1 cellular context compared by ENCODE assay signal in the genomic region with DNA sequence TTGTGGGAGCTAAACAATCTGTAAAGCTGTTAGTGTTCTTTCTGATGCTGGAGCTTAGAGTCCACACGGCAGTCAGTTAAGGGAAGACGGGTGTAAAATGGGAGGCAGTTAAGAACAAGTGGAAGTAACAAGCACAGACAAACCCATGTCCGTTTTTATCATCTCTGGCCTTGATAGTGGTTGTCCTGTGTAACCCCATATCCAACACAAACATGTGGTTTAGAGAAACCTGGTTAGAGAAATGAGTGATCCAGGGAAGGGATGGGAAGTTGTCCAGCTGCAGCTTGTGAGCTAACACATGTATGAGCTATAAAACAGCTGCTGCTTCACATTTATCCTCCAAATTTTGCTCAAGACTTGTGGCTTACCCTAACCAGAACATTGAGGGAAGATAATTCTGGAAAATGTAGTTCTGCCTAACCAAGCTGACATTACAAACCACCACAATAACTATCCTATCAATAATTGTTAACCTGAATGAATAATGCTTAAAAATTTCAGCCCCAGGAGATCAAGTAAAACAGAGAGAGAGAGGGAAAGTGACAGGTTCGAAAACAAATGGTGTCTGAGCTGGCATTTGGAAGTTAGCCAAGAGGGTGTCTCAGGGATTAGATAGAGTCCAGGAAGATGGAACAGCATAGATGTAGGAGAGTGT.
TF ChIP-seq lines count a peak whose summit lies in the region.

No MANE protein-coding gene starts in this region.

TF ChIP-seq in K562, 482 proteins besides CTCF, POLR2A, EP300 and RAD21 (continued from another document and continues in another):
- no peak for TF ChIP-seq NCOA1 (IDR thresholded peaks at IDR 0.05; ENCODE audit: low read depth)
- no peak for TF ChIP-seq BDP1 (IDR thresholded peaks at IDR 0.05; ENCODE audit: insufficient read depth, insufficient read length)
- TF ChIP-seq, protein P1, sequence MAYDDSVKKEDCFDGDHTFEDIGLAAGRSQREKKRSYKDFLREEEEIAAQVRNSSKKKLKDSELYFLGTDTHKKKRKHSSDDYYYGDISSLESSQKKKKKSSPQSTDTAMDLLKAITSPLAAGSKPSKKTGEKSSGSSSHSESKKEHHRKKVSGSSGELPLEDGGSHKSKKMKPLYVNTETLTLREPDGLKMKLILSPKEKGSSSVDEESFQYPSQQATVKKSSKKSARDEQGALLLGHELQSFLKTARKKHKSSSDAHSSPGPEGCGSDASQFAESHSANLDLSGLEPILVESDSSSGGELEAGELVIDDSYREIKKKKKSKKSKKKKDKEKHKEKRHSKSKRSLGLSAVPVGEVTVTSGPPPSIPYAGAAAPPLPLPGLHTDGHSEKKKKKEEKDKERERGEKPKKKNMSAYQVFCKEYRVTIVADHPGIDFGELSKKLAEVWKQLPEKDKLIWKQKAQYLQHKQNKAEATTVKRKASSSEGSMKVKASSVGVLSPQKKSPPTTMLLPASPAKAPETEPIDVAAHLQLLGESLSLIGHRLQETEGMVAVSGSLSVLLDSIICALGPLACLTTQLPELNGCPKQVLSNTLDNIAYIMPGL (CRISPR knock-in tag; IDR thresholded peaks at IDR 0.05), result no peak
- TF ChIP-seq, protein P2, sequence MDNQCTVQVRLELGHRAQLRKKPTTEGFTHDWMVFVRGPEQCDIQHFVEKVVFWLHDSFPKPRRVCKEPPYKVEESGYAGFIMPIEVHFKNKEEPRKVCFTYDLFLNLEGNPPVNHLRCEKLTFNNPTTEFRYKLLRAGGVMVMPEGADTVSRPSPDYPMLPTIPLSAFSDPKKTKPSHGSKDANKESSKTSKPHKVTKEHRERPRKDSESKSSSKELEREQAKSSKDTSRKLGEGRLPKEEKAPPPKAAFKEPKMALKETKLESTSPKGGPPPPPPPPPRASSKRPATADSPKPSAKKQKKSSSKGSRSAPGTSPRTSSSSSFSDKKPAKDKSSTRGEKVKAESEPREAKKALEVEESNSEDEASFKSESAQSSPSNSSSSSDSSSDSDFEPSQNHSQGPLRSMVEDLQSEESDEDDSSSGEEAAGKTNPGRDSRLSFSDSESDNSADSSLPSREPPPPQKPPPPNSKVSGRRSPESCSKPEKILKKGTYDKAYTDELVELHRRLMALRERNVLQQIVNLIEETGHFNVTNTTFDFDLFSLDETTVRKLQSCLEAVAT (IDR thresholded peaks at IDR 0.05), result no peak
- TF ChIP-seq, protein P3, sequence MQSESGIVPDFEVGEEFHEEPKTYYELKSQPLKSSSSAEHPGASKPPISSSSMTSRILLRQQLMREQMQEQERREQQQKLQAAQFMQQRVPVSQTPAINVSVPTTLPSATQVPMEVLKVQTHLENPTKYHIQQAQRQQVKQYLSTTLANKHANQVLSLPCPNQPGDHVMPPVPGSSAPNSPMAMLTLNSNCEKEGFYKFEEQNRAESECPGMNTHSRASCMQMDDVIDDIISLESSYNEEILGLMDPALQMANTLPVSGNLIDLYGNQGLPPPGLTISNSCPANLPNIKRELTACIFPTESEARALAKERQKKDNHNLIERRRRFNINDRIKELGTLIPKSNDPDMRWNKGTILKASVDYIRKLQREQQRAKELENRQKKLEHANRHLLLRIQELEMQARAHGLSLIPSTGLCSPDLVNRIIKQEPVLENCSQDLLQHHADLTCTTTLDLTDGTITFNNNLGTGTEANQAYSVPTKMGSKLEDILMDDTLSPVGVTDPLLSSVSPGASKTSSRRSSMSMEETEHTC (IDR thresholded peaks at IDR 0.05), result no peak
- TF ChIP-seq, protein P4, sequence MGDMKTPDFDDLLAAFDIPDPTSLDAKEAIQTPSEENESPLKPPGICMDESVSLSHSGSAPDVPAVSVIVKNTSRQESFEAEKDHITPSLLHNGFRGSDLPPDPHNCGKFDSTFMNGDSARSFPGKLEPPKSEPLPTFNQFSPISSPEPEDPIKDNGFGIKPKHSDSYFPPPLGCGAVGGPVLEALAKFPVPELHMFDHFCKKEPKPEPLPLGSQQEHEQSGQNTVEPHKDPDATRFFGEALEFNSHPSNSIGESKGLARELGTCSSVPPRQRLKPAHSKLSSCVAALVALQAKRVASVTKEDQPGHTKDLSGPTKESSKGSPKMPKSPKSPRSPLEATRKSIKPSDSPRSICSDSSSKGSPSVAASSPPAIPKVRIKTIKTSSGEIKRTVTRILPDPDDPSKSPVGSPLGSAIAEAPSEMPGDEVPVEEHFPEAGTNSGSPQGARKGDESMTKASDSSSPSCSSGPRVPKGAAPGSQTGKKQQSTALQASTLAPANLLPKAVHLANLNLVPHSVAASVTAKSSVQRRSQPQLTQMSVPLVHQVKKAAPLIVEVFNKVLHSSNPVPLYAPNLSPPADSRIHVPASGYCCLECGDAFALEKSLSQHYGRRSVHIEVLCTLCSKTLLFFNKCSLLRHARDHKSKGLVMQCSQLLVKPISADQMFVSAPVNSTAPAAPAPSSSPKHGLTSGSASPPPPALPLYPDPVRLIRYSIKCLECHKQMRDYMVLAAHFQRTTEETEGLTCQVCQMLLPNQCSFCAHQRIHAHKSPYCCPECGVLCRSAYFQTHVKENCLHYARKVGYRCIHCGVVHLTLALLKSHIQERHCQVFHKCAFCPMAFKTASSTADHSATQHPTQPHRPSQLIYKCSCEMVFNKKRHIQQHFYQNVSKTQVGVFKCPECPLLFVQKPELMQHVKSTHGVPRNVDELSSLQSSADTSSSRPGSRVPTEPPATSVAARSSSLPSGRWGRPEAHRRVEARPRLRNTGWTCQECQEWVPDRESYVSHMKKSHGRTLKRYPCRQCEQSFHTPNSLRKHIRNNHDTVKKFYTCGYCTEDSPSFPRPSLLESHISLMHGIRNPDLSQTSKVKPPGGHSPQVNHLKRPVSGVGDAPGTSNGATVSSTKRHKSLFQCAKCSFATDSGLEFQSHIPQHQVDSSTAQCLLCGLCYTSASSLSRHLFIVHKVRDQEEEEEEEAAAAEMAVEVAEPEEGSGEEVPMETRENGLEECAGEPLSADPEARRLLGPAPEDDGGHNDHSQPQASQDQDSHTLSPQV (IDR thresholded peaks at IDR 0.05), result 0 out of 2 replicates have a peak, but pooled peaks have one; percentile 29
- no peak for TF ChIP-seq SMAD3 (CRISPR knock-in tag; conservative IDR thresholded peaks at IDR 0.05)
- no peak for TF ChIP-seq CHD1 (IDR thresholded peaks at IDR 0.05; ENCODE audit: low read length)
- TF ChIP-seq, protein P5, sequence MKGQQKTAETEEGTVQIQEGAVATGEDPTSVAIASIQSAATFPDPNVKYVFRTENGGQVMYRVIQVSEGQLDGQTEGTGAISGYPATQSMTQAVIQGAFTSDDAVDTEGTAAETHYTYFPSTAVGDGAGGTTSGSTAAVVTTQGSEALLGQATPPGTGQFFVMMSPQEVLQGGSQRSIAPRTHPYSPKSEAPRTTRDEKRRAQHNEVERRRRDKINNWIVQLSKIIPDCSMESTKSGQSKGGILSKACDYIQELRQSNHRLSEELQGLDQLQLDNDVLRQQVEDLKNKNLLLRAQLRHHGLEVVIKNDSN (CRISPR knock-in tag; IDR thresholded peaks at IDR 0.05), result no peak
- TF ChIP-seq, protein P6, sequence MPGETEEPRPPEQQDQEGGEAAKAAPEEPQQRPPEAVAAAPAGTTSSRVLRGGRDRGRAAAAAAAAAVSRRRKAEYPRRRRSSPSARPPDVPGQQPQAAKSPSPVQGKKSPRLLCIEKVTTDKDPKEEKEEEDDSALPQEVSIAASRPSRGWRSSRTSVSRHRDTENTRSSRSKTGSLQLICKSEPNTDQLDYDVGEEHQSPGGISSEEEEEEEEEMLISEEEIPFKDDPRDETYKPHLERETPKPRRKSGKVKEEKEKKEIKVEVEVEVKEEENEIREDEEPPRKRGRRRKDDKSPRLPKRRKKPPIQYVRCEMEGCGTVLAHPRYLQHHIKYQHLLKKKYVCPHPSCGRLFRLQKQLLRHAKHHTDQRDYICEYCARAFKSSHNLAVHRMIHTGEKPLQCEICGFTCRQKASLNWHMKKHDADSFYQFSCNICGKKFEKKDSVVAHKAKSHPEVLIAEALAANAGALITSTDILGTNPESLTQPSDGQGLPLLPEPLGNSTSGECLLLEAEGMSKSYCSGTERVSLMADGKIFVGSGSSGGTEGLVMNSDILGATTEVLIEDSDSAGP (CRISPR knock-in tag; IDR thresholded peaks at IDR 0.05), result no peak
- TF ChIP-seq, protein P7, sequence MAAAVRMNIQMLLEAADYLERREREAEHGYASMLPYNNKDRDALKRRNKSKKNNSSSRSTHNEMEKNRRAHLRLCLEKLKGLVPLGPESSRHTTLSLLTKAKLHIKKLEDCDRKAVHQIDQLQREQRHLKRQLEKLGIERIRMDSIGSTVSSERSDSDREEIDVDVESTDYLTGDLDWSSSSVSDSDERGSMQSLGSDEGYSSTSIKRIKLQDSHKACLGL (CRISPR knock-in tag; IDR thresholded peaks at IDR 0.05; ENCODE audit: borderline replicate concordance, poor library complexity, severe bottlenecking), result no peak
- TF ChIP-seq ZNF121 (CRISPR knock-in tag; conservative IDR thresholded peaks at IDR 0.05), result no peak
- no peak for TF ChIP-seq ZNF41 (CRISPR knock-in tag; conservative IDR thresholded peaks at IDR 0.05)
- peak; percentile 20 for TF ChIP-seq TAF9B (IDR thresholded peaks at IDR 0.05; ENCODE audit: partially characterized antibody)
- TF ChIP-seq, protein P8, sequence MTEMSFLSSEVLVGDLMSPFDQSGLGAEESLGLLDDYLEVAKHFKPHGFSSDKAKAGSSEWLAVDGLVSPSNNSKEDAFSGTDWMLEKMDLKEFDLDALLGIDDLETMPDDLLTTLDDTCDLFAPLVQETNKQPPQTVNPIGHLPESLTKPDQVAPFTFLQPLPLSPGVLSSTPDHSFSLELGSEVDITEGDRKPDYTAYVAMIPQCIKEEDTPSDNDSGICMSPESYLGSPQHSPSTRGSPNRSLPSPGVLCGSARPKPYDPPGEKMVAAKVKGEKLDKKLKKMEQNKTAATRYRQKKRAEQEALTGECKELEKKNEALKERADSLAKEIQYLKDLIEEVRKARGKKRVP (CRISPR knock-in tag; IDR thresholded peaks at IDR 0.05), result 0 out of 2 replicates have a peak, but pooled peaks have one; percentile 4
- TF ChIP-seq SRSF1 (IDR thresholded peaks at IDR 0.05; ENCODE audit: low read depth, low read length), result no peak
- no peak for TF ChIP-seq RHOXF2B (CRISPR knock-in tag; conservative IDR thresholded peaks at IDR 0.05)
- TF ChIP-seq TAF15 (IDR thresholded peaks at IDR 0.05; ENCODE audit: low read depth, low read length), result no peak
- TF ChIP-seq HMG20B (CRISPR knock-in tag; IDR thresholded peaks at IDR 0.05), result no peak
- TF ChIP-seq, protein P9, sequence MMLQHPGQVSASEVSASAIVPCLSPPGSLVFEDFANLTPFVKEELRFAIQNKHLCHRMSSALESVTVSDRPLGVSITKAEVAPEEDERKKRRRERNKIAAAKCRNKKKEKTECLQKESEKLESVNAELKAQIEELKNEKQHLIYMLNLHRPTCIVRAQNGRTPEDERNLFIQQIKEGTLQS (IDR thresholded peaks at IDR 0.05), result no peak
- TF ChIP-seq, protein P9 (CRISPR knock-in tag; conservative IDR thresholded peaks at IDR 0.05), result no peak
- TF ChIP-seq CHCHD3 (CRISPR knock-in tag; IDR thresholded peaks at IDR 0.05), result no peak
- no peak for TF ChIP-seq BMI1 (IDR thresholded peaks at IDR 0.05; ENCODE audit: low read length)
- TF ChIP-seq ZNF184 (CRISPR knock-in tag; IDR thresholded peaks at IDR 0.05), result no peak
- no peak for TF ChIP-seq FOXJ3 (CRISPR knock-in tag; IDR thresholded peaks at IDR 0.05)
- TF ChIP-seq, protein P10, sequence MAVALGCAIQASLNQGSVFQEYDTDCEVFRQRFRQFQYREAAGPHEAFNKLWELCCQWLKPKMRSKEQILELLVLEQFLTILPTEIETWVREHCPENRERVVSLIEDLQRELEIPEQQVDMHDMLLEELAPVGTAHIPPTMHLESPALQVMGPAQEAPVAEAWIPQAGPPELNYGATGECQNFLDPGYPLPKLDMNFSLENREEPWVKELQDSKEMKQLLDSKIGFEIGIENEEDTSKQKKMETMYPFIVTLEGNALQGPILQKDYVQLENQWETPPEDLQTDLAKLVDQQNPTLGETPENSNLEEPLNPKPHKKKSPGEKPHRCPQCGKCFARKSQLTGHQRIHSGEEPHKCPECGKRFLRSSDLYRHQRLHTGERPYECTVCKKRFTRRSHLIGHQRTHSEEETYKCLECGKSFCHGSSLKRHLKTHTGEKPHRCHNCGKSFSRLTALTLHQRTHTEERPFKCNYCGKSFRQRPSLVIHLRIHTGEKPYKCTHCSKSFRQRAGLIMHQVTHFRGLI (CRISPR knock-in tag; IDR thresholded peaks at IDR 0.05), result no peak
- TF ChIP-seq, protein P11, sequence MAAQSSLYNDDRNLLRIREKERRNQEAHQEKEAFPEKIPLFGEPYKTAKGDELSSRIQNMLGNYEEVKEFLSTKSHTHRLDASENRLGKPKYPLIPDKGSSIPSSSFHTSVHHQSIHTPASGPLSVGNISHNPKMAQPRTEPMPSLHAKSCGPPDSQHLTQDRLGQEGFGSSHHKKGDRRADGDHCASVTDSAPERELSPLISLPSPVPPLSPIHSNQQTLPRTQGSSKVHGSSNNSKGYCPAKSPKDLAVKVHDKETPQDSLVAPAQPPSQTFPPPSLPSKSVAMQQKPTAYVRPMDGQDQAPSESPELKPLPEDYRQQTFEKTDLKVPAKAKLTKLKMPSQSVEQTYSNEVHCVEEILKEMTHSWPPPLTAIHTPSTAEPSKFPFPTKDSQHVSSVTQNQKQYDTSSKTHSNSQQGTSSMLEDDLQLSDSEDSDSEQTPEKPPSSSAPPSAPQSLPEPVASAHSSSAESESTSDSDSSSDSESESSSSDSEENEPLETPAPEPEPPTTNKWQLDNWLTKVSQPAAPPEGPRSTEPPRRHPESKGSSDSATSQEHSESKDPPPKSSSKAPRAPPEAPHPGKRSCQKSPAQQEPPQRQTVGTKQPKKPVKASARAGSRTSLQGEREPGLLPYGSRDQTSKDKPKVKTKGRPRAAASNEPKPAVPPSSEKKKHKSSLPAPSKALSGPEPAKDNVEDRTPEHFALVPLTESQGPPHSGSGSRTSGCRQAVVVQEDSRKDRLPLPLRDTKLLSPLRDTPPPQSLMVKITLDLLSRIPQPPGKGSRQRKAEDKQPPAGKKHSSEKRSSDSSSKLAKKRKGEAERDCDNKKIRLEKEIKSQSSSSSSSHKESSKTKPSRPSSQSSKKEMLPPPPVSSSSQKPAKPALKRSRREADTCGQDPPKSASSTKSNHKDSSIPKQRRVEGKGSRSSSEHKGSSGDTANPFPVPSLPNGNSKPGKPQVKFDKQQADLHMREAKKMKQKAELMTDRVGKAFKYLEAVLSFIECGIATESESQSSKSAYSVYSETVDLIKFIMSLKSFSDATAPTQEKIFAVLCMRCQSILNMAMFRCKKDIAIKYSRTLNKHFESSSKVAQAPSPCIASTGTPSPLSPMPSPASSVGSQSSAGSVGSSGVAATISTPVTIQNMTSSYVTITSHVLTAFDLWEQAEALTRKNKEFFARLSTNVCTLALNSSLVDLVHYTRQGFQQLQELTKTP (IDR thresholded peaks at IDR 0.05; ENCODE audit: low read depth in 1 of 2, partially characterized antibody in 2 of 2), result no peak
- TF ChIP-seq, protein P12, sequence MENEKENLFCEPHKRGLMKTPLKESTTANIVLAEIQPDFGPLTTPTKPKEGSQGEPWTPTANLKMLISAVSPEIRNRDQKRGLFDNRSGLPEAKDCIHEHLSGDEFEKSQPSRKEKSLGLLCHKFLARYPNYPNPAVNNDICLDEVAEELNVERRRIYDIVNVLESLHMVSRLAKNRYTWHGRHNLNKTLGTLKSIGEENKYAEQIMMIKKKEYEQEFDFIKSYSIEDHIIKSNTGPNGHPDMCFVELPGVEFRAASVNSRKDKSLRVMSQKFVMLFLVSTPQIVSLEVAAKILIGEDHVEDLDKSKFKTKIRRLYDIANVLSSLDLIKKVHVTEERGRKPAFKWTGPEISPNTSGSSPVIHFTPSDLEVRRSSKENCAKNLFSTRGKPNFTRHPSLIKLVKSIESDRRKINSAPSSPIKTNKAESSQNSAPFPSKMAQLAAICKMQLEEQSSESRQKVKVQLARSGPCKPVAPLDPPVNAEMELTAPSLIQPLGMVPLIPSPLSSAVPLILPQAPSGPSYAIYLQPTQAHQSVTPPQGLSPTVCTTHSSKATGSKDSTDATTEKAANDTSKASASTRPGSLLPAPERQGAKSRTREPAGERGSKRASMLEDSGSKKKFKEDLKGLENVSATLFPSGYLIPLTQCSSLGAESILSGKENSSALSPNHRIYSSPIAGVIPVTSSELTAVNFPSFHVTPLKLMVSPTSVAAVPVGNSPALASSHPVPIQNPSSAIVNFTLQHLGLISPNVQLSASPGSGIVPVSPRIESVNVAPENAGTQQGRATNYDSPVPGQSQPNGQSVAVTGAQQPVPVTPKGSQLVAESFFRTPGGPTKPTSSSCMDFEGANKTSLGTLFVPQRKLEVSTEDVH (IDR thresholded peaks at IDR 0.05; ENCODE audit: low read depth, partially characterized antibody), result no peak
